8 cellular contexts compared by ENCODE assay signal in the genomic region with DNA sequence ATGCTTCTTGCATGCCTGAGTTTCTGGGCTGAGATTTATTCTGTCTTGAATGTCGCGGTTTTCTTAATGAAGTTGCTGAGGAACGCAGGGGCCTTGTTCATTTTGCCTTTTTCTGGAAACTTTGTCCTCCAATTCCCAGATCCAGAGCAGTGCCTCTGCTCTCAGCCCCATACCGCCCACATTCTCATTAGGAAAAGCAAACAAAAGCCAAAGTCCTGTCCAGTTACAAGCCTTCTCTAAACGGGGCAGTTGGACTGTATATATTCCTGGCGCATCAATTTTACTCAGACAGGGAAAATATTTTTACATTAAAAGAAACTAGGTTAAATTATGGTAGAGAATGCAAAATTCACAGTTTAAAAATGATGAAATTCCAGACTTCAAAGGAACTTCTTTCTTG. TPM values are rescaled to one million over a fixed set of nuclear protein-coding genes. Genes with fewer than 3 reads are reported as not detected.
A peak's percentile ranks its signal among the peaks of the same experiment; 100 is the strongest.
DNase-seq lines count a peak whose midpoint lies in the region; ATAC-seq, FAIRE-seq and TF ChIP-seq lines count a peak whose summit lies in the region.

No MANE protein-coding gene starts in this region.

- peaks cover 59% of the 10 kb centered on the region for H3K4me1 Mint-ChIP-seq in activated CD8-positive, alpha-beta T cell treated with anti-CD3 and anti-CD28 coated beads, Interleukin-2, amount 10 ng/mL, durations not matched to agents 7 days and 5 days (ENCODE audit: low read depth)

- H3K4me2 ChIP-seq in skeletal muscle satellite cell (ENCODE audit: low read length), result peak overlapping the region; percentile 87

- DNase-seq in NCI-H1417 (lab: John Stamatoyannopoulos, UW), result peak in 2 of 3 experiments; percentile 42 to 58
- no peak for DNase-seq in NCI-H1417 treated with DMSO at 0.1 percent for 48 hours (lab: John Stamatoyannopoulos, UW)
- no peak for DNase-seq in activated CD8-positive, alpha-beta T cell treated with anti-CD3 and anti-CD28 coated beads, Interleukin-2, amount 10 ng/mL, durations not matched to agents 7 days and 5 days
- no peak for DNase-seq in fibroblast of villous mesenchyme (ENCODE audit: low read depth)
- DNase-seq in frontal cortex (ENCODE audit: low spot score in 2 of 2), result no peak
- no peak for DNase-seq in NCI-H2081 treated with DMSO at 0.1 percent for 48 hours (lab: John Stamatoyannopoulos, UW)

- no peak for ATAC-seq in activated CD8-positive, alpha-beta T cell treated with anti-CD3 and anti-CD28 coated beads, Interleukin-2, amount 10 ng/mL, durations not matched to agents 7 days and 5 days
- no peak for ATAC-seq in GM18511 (IDR thresholded peaks at IDR 0.05; ENCODE audit: unreplicated experiment)

- CTCF ChIA-PET in activated CD8-positive, alpha-beta T cell treated with anti-CD3 and anti-CD28 coated beads, Interleukin-2, amount 10 ng/mL, durations not matched to agents 7 days and 5 days (lab: Charles Lee), result no interaction called here

- no peaks in the 10 kb centered on the region for H3K9me3 ChIP-seq in skeletal muscle satellite cell (replicated peaks; ENCODE audit: low read length)

- no peaks in the 10 kb centered on the region for H3K9me3 Mint-ChIP-seq in activated CD8-positive, alpha-beta T cell treated with anti-CD3 and anti-CD28 coated beads, Interleukin-2, amount 10 ng/mL, durations not matched to agents 7 days and 5 days (ENCODE audit: insufficient read depth)

- H3K4me3 ChIP-seq in fibroblast of villous mesenchyme (ENCODE audit: low read depth, low read length), result peak overlapping the region; percentile 94
- peak overlapping the region; percentile 79 for H3K4me3 ChIP-seq in skeletal muscle satellite cell (ENCODE audit: low read length)

- H3K4me3 Mint-ChIP-seq in activated CD8-positive, alpha-beta T cell treated with anti-CD3 and anti-CD28 coated beads, Interleukin-2, amount 10 ng/mL, durations not matched to agents 7 days and 5 days, result peak overlapping the region; percentile 85

- H3K36me3 ChIP-seq in skeletal muscle satellite cell (ENCODE audit: insufficient read depth, low read length), result no peaks in the 10 kb centered on the region

- peak overlapping the region; percentile 78 for H3K9ac ChIP-seq in skeletal muscle satellite cell (ENCODE audit: low read depth, low read length)

- peak overlapping the region; percentile 95 for H3K27ac Mint-ChIP-seq in activated CD8-positive, alpha-beta T cell treated with anti-CD3 and anti-CD28 coated beads, Interleukin-2, amount 10 ng/mL, durations not matched to agents 7 days and 5 days

- FAIRE-seq in frontal cortex (lab: Jason Lieb, UNC), result no peak

- peaks cover 17% of the 10 kb centered on the region for H3K4me1 ChIP-seq in skeletal muscle satellite cell (ENCODE audit: control insufficient read depth, insufficient read depth, low read length)

- no peaks in the 10 kb centered on the region for H3K27me3 ChIP-seq in skeletal muscle satellite cell (ENCODE audit: control insufficient read depth, insufficient read depth, low read length)

- H3K27me3 Mint-ChIP-seq in activated CD8-positive, alpha-beta T cell treated with anti-CD3 and anti-CD28 coated beads, Interleukin-2, amount 10 ng/mL, durations not matched to agents 7 days and 5 days (ENCODE audit: low read depth), result no peaks in the 10 kb centered on the region

- no peak for TF ChIP-seq CTCF in fibroblast of villous mesenchyme (IDR thresholded peaks at IDR 0.05; ENCODE audit: insufficient read depth, low read depth, low read length)

- POLR2A ChIA-PET in activated CD8-positive, alpha-beta T cell treated with anti-CD3 and anti-CD28 coated beads, Interleukin-2, amount 10 ng/mL, durations not matched to agents 7 days and 5 days (lab: Charles Lee), result no interaction called here

- peaks cover 25% of the 10 kb centered on the region for H3K36me3 Mint-ChIP-seq in activated CD8-positive, alpha-beta T cell treated with anti-CD3 and anti-CD28 coated beads, Interleukin-2, amount 10 ng/mL, durations not matched to agents 7 days and 5 days (ENCODE audit: low read depth)

RNA-seq across cellular contexts. Expression of a gene that starts 1.2 kb away (rescaled TPM):
- total RNA-seq in activated CD8-positive, alpha-beta T cell treated with anti-CD3 and anti-CD28 coated beads, Interleukin-2, amount 10 ng/mL, durations not matched to agents 7 days and 5 days, result 100 to 1,000 TPM; 110 to 112 TPM
- total RNA-seq in fibroblast of villous mesenchyme (106 and 158 TPM in 2 replicates), frontal cortex (17.1 TPM)
- 81.5 and 83.9 TPM in 2 replicates for total RNA-seq in skeletal muscle satellite cell (2012; rRNA removed)

RNA-seq across cellular contexts. Expression of a gene that starts 59.9 kb away (rescaled TPM):
- total RNA-seq in activated CD8-positive, alpha-beta T cell treated with anti-CD3 and anti-CD28 coated beads, Interleukin-2, amount 10 ng/mL, durations not matched to agents 7 days and 5 days, result 10 to 100 TPM; 59.1 to 62.1 TPM
- 20.0 and 27.6 TPM in 2 replicates for total RNA-seq in fibroblast of villous mesenchyme
- total RNA-seq in skeletal muscle satellite cell (2012; rRNA removed), result 18.6 and 19.5 TPM in 2 replicates
- total RNA-seq in frontal cortex, result 42.0 TPM

Comparison
In these comparisons a context has a peak if more than half of its experiments do, and no peak if none do; other contexts are left out.
1. DNase-seq: peak in NCI-H1417 (2 of 3); none in NCI-H1417 treated with DMSO at 0.1 percent for 48 hours (single experiment), activated CD8-positive, alpha-beta T cell treated with anti-CD3 and anti-CD28 coated beads, Interleukin-2, amount 10 ng/mL, durations not matched to agents 7 days and 5 days (single experiment), fibroblast of villous mesenchyme (single experiment), frontal cortex (0 of 2) and NCI-H2081 treated with DMSO at 0.1 percent for 48 hours (single experiment).